Comparison of ENCODE assay signal across 1 cellular context in the genomic region with DNA sequence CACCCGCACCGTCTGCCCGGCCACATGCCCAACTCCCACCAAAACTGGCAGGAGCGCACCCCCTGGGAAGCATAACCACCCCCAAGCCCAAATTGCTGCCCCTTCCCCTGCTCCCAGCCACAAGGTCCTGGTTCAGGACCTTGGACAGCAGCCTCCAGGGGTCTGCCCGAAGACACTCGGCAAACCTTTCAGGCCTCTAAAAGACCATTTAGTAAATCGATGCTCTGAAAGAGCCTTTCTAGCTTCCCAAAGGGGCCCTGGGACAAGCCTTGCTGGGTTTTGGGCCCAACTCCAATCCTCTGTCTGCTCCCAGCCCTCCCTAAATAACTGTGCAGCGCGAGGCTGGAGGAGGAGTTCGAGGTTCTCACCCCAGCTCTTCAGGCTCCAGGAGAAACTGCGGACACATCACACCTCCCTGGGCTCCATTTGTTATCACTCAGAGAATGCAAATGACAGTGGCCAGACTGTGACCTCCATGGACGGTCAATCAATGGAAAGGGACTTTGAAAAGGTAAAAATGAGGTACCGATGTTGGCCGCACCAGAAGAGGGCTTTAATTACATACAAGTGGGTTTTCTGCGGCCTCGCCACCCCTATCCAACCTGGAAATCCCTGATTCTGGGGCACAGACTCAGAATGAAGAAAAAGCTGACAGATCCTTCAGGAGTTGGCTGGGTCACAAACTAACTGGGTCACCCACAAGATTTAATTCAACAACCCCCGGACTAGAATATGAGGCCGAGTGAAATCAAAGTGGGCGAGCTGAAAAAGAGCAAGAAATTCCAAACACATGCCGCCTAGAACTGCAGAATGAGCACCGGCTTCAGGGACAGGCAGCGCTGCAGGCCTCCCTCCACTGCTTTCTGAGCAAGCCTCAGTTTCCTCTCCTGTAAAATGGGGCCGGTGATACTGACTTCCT.
TF ChIP-seq lines count a peak whose summit lies in the region.

No MANE protein-coding gene starts in this region.

TF ChIP-seq in HepG2, 621 proteins besides CTCF, POLR2A, EP300 and RAD21 (continued from another document and continues in another):
- TF ChIP-seq, protein P1, sequence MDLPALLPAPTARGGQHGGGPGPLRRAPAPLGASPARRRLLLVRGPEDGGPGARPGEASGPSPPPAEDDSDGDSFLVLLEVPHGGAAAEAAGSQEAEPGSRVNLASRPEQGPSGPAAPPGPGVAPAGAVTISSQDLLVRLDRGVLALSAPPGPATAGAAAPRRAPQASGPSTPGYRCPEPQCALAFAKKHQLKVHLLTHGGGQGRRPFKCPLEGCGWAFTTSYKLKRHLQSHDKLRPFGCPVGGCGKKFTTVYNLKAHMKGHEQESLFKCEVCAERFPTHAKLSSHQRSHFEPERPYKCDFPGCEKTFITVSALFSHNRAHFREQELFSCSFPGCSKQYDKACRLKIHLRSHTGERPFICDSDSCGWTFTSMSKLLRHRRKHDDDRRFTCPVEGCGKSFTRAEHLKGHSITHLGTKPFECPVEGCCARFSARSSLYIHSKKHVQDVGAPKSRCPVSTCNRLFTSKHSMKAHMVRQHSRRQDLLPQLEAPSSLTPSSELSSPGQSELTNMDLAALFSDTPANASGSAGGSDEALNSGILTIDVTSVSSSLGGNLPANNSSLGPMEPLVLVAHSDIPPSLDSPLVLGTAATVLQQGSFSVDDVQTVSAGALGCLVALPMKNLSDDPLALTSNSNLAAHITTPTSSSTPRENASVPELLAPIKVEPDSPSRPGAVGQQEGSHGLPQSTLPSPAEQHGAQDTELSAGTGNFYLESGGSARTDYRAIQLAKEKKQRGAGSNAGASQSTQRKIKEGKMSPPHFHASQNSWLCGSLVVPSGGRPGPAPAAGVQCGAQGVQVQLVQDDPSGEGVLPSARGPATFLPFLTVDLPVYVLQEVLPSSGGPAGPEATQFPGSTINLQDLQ (CRISPR knock-in tag; IDR thresholded peaks at IDR 0.05), result no peak; the same call in 1 of the 2 replicates
- TF ChIP-seq, protein P2, sequence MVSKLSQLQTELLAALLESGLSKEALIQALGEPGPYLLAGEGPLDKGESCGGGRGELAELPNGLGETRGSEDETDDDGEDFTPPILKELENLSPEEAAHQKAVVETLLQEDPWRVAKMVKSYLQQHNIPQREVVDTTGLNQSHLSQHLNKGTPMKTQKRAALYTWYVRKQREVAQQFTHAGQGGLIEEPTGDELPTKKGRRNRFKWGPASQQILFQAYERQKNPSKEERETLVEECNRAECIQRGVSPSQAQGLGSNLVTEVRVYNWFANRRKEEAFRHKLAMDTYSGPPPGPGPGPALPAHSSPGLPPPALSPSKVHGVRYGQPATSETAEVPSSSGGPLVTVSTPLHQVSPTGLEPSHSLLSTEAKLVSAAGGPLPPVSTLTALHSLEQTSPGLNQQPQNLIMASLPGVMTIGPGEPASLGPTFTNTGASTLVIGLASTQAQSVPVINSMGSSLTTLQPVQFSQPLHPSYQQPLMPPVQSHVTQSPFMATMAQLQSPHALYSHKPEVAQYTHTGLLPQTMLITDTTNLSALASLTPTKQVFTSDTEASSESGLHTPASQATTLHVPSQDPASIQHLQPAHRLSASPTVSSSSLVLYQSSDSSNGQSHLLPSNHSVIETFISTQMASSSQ (IDR thresholded peaks at IDR 0.05; ENCODE audit: low read depth), result no peak
- TF ChIP-seq, protein P2 (CRISPR knock-in tag; IDR thresholded peaks at IDR 0.05; ENCODE audit: borderline replicate concordance), result no peak
- TF ChIP-seq SETDB1 (CRISPR knock-in tag; IDR thresholded peaks at IDR 0.05; ENCODE audit: borderline replicate concordance) (no peak), CBX2 (IDR thresholded peaks at IDR 0.05; ENCODE audit: low read depth, low read length) (no peak), CBX2 (CRISPR knock-in tag; IDR thresholded peaks at IDR 0.05; ENCODE audit: low read depth) (no peak), MAFF (IDR thresholded peaks at IDR 0.05; ENCODE audit: low read depth, low read length) (no peak), SKI (IDR thresholded peaks at IDR 0.05; ENCODE audit: partially characterized antibody) (no peak), SRSF9 (IDR thresholded peaks at IDR 0.05; ENCODE audit: borderline replicate concordance, insufficient read depth, low read depth, low read length, poor library complexity, severe bottlenecking) (no peak), ZNF549 (CRISPR knock-in tag; IDR thresholded peaks at IDR 0.05) (no peak), PHF5A (CRISPR knock-in tag; IDR thresholded peaks at IDR 0.05; ENCODE audit: low read depth, unreplicated experiment) (no peak), ZFP36 (IDR thresholded peaks at IDR 0.05; ENCODE audit: borderline replicate concordance, low read depth, low read length, partially characterized antibody) (no peak), SRY (CRISPR knock-in tag; IDR thresholded peaks at IDR 0.05) (peak; percentile 82; the same call in 1 of the 2 replicates), MZF1 (CRISPR knock-in tag; IDR thresholded peaks at IDR 0.05; ENCODE audit: borderline replicate concordance) (no peak), ZNF75D (CRISPR knock-in tag; IDR thresholded peaks at IDR 0.05; ENCODE audit: borderline replicate concordance) (peak; percentile 80; the same call in 1 of the 2 replicates), NR1H2 (CRISPR knock-in tag; IDR thresholded peaks at IDR 0.05; ENCODE audit: borderline replicate concordance, low read depth) (no peak), HNF4A (CRISPR knock-in tag; IDR thresholded peaks at IDR 0.05) (no peak), ZNF124 (CRISPR knock-in tag; IDR thresholded peaks at IDR 0.05) (0 out of 2 replicates have a peak, but pooled peaks have one; percentile 41), ZNF788 (CRISPR knock-in tag; IDR thresholded peaks at IDR 0.05; ENCODE audit: borderline replicate concordance) (no peak; the same call in 1 of the 2 replicates), ATF7 (IDR thresholded peaks at IDR 0.05) (no peak), ATF7 (CRISPR knock-in tag; IDR thresholded peaks at IDR 0.05) (no peak), HOXA7 (CRISPR knock-in tag; IDR thresholded peaks at IDR 0.05) (no peak), ZSCAN20 (CRISPR knock-in tag; IDR thresholded peaks at IDR 0.05; ENCODE audit: borderline replicate concordance) (peak; percentile 69; the same call in 1 of the 2 replicates)
- TF ChIP-seq, protein P3, sequence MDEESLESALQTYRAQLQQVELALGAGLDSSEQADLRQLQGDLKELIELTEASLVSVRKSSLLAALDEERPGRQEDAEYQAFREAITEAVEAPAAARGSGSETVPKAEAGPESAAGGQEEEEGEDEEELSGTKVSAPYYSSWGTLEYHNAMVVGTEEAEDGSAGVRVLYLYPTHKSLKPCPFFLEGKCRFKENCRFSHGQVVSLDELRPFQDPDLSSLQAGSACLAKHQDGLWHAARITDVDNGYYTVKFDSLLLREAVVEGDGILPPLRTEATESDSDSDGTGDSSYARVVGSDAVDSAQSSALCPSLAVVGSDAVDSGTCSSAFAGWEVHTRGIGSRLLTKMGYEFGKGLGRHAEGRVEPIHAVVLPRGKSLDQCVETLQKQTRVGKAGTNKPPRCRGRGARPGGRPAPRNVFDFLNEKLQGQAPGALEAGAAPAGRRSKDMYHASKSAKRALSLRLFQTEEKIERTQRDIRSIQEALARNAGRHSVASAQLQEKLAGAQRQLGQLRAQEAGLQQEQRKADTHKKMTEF (CRISPR knock-in tag; IDR thresholded peaks at IDR 0.05), result no peak
- TF ChIP-seq, protein P4, sequence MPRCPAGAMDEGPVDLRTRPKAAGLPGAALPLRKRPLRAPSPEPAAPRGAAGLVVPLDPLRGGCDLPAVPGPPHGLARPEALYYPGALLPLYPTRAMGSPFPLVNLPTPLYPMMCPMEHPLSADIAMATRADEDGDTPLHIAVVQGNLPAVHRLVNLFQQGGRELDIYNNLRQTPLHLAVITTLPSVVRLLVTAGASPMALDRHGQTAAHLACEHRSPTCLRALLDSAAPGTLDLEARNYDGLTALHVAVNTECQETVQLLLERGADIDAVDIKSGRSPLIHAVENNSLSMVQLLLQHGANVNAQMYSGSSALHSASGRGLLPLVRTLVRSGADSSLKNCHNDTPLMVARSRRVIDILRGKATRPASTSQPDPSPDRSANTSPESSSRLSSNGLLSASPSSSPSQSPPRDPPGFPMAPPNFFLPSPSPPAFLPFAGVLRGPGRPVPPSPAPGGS (CRISPR knock-in tag; IDR thresholded peaks at IDR 0.05), result no peak
- TF ChIP-seq, protein P5, sequence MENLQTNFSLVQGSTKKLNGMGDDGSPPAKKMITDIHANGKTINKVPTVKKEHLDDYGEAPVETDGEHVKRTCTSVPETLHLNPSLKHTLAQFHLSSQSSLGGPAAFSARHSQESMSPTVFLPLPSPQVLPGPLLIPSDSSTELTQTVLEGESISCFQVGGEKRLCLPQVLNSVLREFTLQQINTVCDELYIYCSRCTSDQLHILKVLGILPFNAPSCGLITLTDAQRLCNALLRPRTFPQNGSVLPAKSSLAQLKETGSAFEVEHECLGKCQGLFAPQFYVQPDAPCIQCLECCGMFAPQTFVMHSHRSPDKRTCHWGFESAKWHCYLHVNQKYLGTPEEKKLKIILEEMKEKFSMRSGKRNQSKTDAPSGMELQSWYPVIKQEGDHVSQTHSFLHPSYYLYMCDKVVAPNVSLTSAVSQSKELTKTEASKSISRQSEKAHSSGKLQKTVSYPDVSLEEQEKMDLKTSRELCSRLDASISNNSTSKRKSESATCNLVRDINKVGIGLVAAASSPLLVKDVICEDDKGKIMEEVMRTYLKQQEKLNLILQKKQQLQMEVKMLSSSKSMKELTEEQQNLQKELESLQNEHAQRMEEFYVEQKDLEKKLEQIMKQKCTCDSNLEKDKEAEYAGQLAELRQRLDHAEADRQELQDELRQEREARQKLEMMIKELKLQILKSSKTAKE (CRISPR knock-in tag; IDR thresholded peaks at IDR 0.05; ENCODE audit: borderline replicate concordance), result no peak
- TF ChIP-seq, protein P6, sequence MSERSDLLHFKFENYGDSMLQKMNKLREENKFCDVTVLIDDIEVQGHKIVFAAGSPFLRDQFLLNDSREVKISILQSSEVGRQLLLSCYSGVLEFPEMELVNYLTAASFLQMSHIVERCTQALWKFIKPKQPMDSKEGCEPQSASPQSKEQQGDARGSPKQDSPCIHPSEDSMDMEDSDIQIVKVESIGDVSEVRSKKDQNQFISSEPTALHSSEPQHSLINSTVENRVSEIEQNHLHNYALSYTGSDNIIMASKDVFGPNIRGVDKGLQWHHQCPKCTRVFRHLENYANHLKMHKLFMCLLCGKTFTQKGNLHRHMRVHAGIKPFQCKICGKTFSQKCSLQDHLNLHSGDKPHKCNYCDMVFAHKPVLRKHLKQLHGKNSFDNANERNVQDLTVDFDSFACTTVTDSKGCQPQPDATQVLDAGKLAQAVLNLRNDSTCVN (CRISPR knock-in tag; IDR thresholded peaks at IDR 0.05; ENCODE audit: borderline replicate concordance), result 0 out of 2 replicates have a peak, but pooled peaks have one; percentile 32
- TF ChIP-seq, protein P7, sequence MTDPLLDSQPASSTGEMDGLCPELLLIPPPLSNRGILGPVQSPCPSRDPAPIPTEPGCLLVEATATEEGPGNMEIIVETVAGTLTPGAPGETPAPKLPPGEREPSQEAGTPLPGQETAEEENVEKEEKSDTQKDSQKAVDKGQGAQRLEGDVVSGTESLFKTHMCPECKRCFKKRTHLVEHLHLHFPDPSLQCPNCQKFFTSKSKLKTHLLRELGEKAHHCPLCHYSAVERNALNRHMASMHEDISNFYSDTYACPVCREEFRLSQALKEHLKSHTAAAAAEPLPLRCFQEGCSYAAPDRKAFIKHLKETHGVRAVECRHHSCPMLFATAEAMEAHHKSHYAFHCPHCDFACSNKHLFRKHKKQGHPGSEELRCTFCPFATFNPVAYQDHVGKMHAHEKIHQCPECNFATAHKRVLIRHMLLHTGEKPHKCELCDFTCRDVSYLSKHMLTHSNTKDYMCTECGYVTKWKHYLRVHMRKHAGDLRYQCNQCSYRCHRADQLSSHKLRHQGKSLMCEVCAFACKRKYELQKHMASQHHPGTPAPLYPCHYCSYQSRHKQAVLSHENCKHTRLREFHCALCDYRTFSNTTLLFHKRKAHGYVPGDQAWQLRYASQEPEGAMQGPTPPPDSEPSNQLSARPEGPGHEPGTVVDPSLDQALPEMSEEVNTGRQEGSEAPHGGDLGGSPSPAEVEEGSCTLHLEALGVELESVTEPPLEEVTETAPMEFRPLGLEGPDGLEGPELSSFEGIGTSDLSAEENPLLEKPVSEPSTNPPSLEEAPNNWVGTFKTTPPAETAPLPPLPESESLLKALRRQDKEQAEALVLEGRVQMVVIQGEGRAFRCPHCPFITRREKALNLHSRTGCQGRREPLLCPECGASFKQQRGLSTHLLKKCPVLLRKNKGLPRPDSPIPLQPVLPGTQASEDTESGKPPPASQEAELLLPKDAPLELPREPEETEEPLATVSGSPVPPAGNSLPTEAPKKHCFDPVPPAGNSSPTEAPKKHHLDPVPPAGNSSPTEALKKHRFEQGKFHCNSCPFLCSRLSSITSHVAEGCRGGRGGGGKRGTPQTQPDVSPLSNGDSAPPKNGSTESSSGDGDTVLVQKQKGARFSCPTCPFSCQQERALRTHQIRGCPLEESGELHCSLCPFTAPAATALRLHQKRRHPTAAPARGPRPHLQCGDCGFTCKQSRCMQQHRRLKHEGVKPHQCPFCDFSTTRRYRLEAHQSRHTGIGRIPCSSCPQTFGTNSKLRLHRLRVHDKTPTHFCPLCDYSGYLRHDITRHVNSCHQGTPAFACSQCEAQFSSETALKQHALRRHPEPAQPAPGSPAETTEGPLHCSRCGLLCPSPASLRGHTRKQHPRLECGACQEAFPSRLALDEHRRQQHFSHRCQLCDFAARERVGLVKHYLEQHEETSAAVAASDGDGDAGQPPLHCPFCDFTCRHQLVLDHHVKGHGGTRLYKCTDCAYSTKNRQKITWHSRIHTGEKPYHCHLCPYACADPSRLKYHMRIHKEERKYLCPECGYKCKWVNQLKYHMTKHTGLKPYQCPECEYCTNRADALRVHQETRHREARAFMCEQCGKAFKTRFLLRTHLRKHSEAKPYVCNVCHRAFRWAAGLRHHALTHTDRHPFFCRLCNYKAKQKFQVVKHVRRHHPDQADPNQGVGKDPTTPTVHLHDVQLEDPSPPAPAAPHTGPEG (CRISPR knock-in tag; IDR thresholded peaks at IDR 0.05), result 0 out of 2 replicates have a peak, but pooled peaks have one; percentile 48
- TF ChIP-seq, protein P8, sequence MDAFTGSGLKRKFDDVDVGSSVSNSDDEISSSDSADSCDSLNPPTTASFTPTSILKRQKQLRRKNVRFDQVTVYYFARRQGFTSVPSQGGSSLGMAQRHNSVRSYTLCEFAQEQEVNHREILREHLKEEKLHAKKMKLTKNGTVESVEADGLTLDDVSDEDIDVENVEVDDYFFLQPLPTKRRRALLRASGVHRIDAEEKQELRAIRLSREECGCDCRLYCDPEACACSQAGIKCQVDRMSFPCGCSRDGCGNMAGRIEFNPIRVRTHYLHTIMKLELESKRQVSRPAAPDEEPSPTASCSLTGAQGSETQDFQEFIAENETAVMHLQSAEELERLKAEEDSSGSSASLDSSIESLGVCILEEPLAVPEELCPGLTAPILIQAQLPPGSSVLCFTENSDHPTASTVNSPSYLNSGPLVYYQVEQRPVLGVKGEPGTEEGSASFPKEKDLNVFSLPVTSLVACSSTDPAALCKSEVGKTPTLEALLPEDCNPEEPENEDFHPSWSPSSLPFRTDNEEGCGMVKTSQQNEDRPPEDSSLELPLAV (CRISPR knock-in tag; conservative IDR thresholded peaks at IDR 0.05; ENCODE audit: low read depth), result no peak
